8 cellular contexts compared by ENCODE assay signal in the genomic region with DNA sequence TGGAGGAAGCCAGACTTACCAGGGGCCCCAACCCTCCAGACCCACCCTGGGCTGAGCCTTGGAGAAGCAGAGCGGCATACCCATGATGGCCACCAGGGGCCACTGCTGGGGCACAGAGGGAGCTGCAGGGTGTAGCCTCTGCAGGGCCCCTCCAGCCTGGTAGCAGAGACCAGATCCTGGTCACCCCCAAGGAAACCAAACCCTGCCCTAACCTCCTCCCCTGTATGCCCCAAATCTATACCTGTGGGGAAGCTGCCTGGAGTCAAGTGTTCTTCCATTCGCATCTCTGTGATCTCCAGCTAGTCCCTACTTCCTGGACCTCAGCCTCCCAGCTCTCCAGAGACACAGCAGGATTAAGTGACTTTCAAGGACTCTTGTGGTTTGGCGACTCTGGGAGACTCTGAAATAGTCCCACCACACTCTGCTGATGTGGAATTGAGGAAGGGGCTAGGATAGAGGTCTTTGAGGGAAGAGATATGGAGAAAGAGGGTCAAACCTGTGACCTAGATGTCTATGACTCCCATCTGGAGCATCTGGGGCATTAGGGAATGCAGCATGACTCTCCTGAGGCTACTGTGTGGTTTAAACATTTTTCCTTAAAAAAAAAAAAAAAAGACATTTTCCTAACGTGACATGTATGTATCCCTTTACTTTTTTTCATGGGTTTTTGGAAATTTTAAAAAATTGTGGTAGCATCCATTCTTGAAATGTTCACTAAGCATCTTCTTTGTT.
DNase-seq lines count a peak whose midpoint lies in the region; TF ChIP-seq lines count a peak whose summit lies in the region.

No MANE protein-coding gene starts in this region.

- TF ChIP-seq CTCF in colonic mucosa (IDR thresholded peaks at IDR 0.05) = peak; percentile 94

- H2BK12ac ChIP-seq in mesenchymal stem cell (ENCODE audit: low read length in 2 of 2) = peak overlapping the region; percentile 0 to 79

- H3K9ac ChIP-seq in GM23248 (peak overlapping the region; percentile 81), colonic mucosa (ENCODE audit: low read depth in 2 of 2, low read length in 2 of 2) (no peak overlapping the region), mesenchymal stem cell (ENCODE audit: low read length) (peak overlapping the region; percentile 54)

- no peaks in the 10 kb centered on the region for H4K20me1 ChIP-seq in GM23248 (ENCODE audit: insufficient read depth)

- H3K9me3 ChIP-seq in GM23248 (ENCODE audit: low read depth) (no peaks in the 10 kb centered on the region), colonic mucosa (no peaks in the 10 kb centered on the region), mesenchymal stem cell (ENCODE audit: control insufficient read depth, low read length) (no peaks in the 10 kb centered on the region)

- peak overlapping the region; percentile 16 to 93 for H3K18ac ChIP-seq in mesenchymal stem cell (ENCODE audit: low read depth in 1 of 2, low read length in 2 of 2)

- H2AK5ac ChIP-seq in mesenchymal stem cell (ENCODE audit: low read length, severe bottlenecking) = peak overlapping the region; percentile 12

- in situ Hi-C loops in GM23248 (cut with MboI) = loop anchor here (5.0 to 10.0 kb wide), 2 partner anchors 83 to 145 kb away; no protein-coding TSS in a partner anchor

- H3K4me1 ChIP-seq in GM23248 (ENCODE audit: insufficient read depth) (peaks cover 76% of the 10 kb centered on the region), colonic mucosa (peaks cover 12% of the 10 kb centered on the region), mesenchymal stem cell (ENCODE audit: control insufficient read depth, insufficient read depth, low read depth, low read length) (peaks cover 44% of the 10 kb centered on the region)

- no peaks in the 10 kb centered on the region for H3K27me3 ChIP-seq in GM23248 (replicated peaks; ENCODE audit: insufficient read depth)
- no peaks in the 10 kb centered on the region for H3K27me3 ChIP-seq in colonic mucosa
- H3K27me3 ChIP-seq in mesenchymal stem cell (ENCODE audit: control insufficient read depth in 1 of 2, insufficient read depth in 1 of 2, low read length in 2 of 2) = no peaks in the 10 kb centered on the region

- peak overlapping the region; percentile 87 for H4K91ac ChIP-seq in mesenchymal stem cell (ENCODE audit: low read length)

- DNase-seq in EL = peak; percentile 73
- peak; percentile 85 for DNase-seq in GM23248
- peak; percentile 57 for DNase-seq in NCI-H1694 treated with DMSO at 0.1 percent for 48 hours (lab: John Stamatoyannopoulos, UW)
- DNase-seq in activated CD4-positive, alpha-beta T cell treated with anti-CD3 and anti-CD28 coated beads for 48 hours = peak; percentile 76
- DNase-seq in colonic mucosa = peak; percentile 78
- peak; percentile 73 for DNase-seq in mesenchymal stem cell
- peak; percentile 30 to 34 for DNase-seq in stimulated activated CD8-positive, alpha-beta memory T cell treated with anti-CD3 and anti-CD28 coated beads, Interleukin-15, amount 100 ng/mL, for 48 hours (ENCODE audit: low read depth in 2 of 2)
- DNase-seq in OCI-M2 (lab: John Stamatoyannopoulos, UW; ENCODE audit: unreplicated experiment) = no peak

- WGBS in GM23248 (ENCODE audit: low coverage in 1 of 2, low lambda C conversion rate in 2 of 2, missing lambda C conversion rate in 2 of 2), 2 experiments = 26 to 40% methylated on average over 4 of the region's 4 CpGs
- 14% methylated on average over 3 of the region's 4 CpGs for WGBS in mesenchymal stem cell

- intact Hi-C loops in colonic mucosa (cut with DNase I) = loop anchor here (1.0 kb wide), 1 partner anchor 83 kb away; no protein-coding TSS in a partner anchor

- H2AFZ ChIP-seq in GM23248 (no peak overlapping the region), mesenchymal stem cell (ENCODE audit: low read depth, low read length) (no peak overlapping the region)

- peaks cover 78% of the 10 kb centered on the region for H3F3A ChIP-seq in GM23248 (ENCODE audit: insufficient read depth)

- H2BK15ac ChIP-seq in mesenchymal stem cell (ENCODE audit: low read depth, poor library complexity, severe bottlenecking) = no peak overlapping the region

- no peak overlapping the region for H2BK5ac ChIP-seq in mesenchymal stem cell (ENCODE audit: low read depth, low read length, poor library complexity, severe bottlenecking)

- H4K8ac ChIP-seq in mesenchymal stem cell (ENCODE audit: low read length) = no peak overlapping the region

- no peaks in the 10 kb centered on the region for H3K9me2 ChIP-seq in GM23248 (ENCODE audit: insufficient read depth)

- H3K79me2 ChIP-seq in GM23248 (ENCODE audit: insufficient read depth) = peaks cover 80% of the 10 kb centered on the region

- H3K4me2 ChIP-seq in GM23248 (ENCODE audit: unreplicated experiment) = peak overlapping the region; percentile 65
- H3K4me2 ChIP-seq in mesenchymal stem cell (ENCODE audit: low read length, poor library complexity, severe bottlenecking) = no peak overlapping the region

- H3K4me3 ChIP-seq in GM23248 (no peak overlapping the region), colonic mucosa (no peak overlapping the region), mesenchymal stem cell (ENCODE audit: insufficient read depth in 1 of 2, low read depth in 1 of 2, low read length in 2 of 2) (no peak overlapping the region)

- H3K4ac ChIP-seq in mesenchymal stem cell (ENCODE audit: low read depth in 1 of 2, low read length in 2 of 2) = peak overlapping the region; percentile 28 to 47

- H3K14ac ChIP-seq in mesenchymal stem cell (ENCODE audit: low read length in 2 of 2) = no peak overlapping the region

- H3K27ac ChIP-seq in GM23248 (peak overlapping the region; percentile 99), colonic mucosa (no peak overlapping the region), mesenchymal stem cell (ENCODE audit: low read length, poor library complexity, severe bottlenecking) (no peak overlapping the region)

- peak overlapping the region; percentile 82 for H2BK120ac ChIP-seq in mesenchymal stem cell (ENCODE audit: low read depth, low read length)

- H3K79me1 ChIP-seq in mesenchymal stem cell (replicated peaks; ENCODE audit: low read length, poor library complexity, severe bottlenecking) = peaks cover 31% of the 10 kb centered on the region

- H3K23ac ChIP-seq in mesenchymal stem cell (ENCODE audit: low read length in 2 of 2) = no peak overlapping the region

- peaks cover 8% of the 10 kb centered on the region; the same call in 1 of the 2 replicates for H3K36me3 ChIP-seq in GM23248 (ENCODE audit: low read depth)
- no peaks in the 10 kb centered on the region for H3K36me3 ChIP-seq in colonic mucosa
- peaks cover 8 to 10% of the 10 kb centered on the region in 2 experiments for H3K36me3 ChIP-seq in mesenchymal stem cell (ENCODE audit: control insufficient read depth in 1 of 2, insufficient read depth in 2 of 2, low read depth in 1 of 2, low read length in 2 of 2)

Comparison
In these comparisons a context has a peak if more than half of its experiments do, and no peak if none do; other contexts are left out.
1. H3K9ac ChIP-seq: peak in GM23248 (single experiment) and mesenchymal stem cell (single experiment); none in colonic mucosa (0 of 2).